In the genomic region with DNA sequence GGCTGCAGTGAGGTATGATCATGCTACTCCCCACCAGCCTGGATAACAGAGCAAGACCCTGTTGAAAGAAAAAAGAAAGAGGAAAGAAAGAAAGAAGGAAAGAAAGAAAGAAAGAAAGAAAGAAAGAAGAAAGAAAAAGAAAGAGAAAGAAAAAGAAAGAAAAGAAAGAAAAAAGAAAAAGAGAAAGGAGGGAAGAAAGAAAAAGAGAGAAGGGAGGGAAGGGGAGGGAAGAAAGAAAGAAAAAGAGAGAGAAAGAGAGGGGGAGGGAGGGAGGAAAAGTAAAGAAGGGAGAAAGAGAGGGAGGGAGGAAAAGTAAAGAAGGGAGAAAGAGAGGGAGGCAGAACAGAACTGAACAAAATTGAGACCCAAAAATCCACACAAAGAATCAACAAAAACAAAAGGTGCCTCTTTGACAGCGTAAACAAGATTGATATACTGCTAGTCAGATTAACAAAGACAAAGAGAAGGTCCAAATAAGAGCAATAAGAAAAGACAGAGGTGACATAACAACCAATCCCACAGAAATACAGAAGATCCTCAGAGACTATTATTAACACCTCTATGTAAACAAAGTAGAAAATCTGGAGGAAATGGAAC, we compare ENCODE assay signal across 24 cellular contexts.
"Had no signal": no experiment of that assay in that cellular context is flagged by ENCODE, and none has a peak within 500 bp of the region (broad histone marks: within the 10 kb centered on the region; RNA-seq: fewer than 3 reads in every experiment).

No MANE protein-coding gene starts in this region.

- ATAC-seq: activated CD4-positive, alpha-beta T cell treated with anti-CD3 and anti-CD28 coated beads for 36 hours; activated T-cell treated with anti-CD3 and anti-CD28 coated beads, Interleukin-2, amount 50 U/mL, for 72 hours; gastroesophageal sphincter; right cardiac atrium had no signal

- H3K4me1 ChIP-seq: breast epithelium, thyroid gland had no signal

- H3K4me3 ChIP-seq: breast epithelium, dorsolateral prefrontal cortex, gastroesophageal sphincter, hepatocyte, left ventricle myocardium inferior, lung, stomach, thyroid gland, upper lobe of left lung, vagina had no signal

- H3K27me3 ChIP-seq: breast epithelium, dorsolateral prefrontal cortex, gastroesophageal sphincter, hepatocyte, stomach, thyroid gland, upper lobe of left lung, vagina had no signal

- H3K4me3 Mint-ChIP-seq: activated CD4-positive, alpha-beta T cell treated with anti-CD3 and anti-CD28 coated beads for 36 hours; activated T-cell treated with anti-CD3 and anti-CD28 coated beads, Interleukin-2, amount 50 U/mL, for 72 hours; nephron had no signal

- FAIRE-seq: colon had no signal

- H3K4me2 ChIP-seq: hepatocyte had no signal

- DNase-seq: activated CD4-positive, alpha-beta T cell treated with anti-CD3 and anti-CD28 coated beads for 36 hours; activated CD4-positive, alpha-beta T cell treated with anti-CD3 and anti-CD28 coated beads, Interleukin-2, amount 50 U/mL, for 4 hours; activated CD4-positive, CD25-positive, alpha-beta regulatory T cell; activated effector memory CD4-positive, alpha-beta T cell treated with Interleukin-2 at 50 U/mL for 16 hours; activated naive CD4-positive, alpha-beta T cell treated with Interleukin-2 at 50 U/mL for 16 hours; activated T-cell treated with anti-CD3 and anti-CD28 coated beads for 4 hours; activated T-cell treated with anti-CD3 and anti-CD28 coated beads, Interleukin-2, amount 50 U/mL, for 72 hours; central memory CD4-positive, alpha-beta T cell; dorsolateral prefrontal cortex; effector memory CD4-positive, alpha-beta T cell; islet precursor cell; left ventricle myocardium inferior; posterior cingulate gyrus; right cardiac atrium; stomach; thyroid gland; upper lobe of left lung had no signal

- H3K27me3 Mint-ChIP-seq: activated CD4-positive, alpha-beta T cell treated with anti-CD3 and anti-CD28 coated beads for 36 hours had no signal

- H3K36me3 ChIP-seq: breast epithelium, gastroesophageal sphincter, left ventricle myocardium inferior, stomach, thyroid gland, upper lobe of left lung, vagina had no signal

- H3K27ac Mint-ChIP-seq: activated CD4-positive, alpha-beta T cell treated with anti-CD3 and anti-CD28 coated beads for 36 hours; activated T-cell treated with anti-CD3 and anti-CD28 coated beads, Interleukin-2, amount 50 U/mL, for 72 hours; nephron had no signal

- H3K9me3 ChIP-seq: breast epithelium, gastroesophageal sphincter, stomach, thyroid gland, upper lobe of left lung, vagina had no signal

- H3K27ac ChIP-seq: breast epithelium, dorsolateral prefrontal cortex, gastroesophageal sphincter, hepatocyte, left ventricle myocardium inferior, stomach, thyroid gland, upper lobe of left lung, vagina had no signal
